Comparison of ENCODE assay signal across 9 cellular contexts in the genomic region with DNA sequence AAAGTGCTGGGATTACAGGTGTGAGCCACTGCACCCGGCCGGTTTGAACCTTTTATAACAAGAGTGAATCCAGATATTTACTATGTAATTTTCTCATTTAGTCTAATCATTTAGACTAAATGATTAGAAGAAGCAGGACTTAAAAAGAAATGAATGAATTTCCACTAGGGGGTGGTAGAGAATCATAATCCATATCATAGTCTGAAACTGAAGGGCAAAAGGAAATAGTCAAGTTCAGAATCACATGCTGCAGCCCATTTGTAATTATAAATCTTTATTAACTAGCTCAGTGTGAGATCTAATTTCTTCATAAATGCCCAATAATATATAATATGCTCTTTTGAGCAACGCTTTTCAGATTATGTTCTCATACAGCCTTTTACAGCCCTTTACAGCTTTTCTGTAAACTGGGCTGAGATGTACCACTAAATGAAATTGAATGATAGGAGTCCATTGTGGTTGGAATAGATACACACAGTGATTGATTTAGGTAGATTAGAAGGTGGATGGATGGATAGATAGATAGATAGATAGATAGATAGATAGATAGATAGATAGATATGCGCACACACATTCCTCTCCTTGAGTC. TPM values are rescaled to one million over a fixed set of nuclear protein-coding genes. Genes with fewer than 3 reads are reported as not detected.
DNase-seq lines count a peak whose midpoint lies in the region; ATAC-seq and TF ChIP-seq lines count a peak whose summit lies in the region.
"Had no signal": no experiment of that assay in that cellular context is flagged by ENCODE, and none has a peak within 500 bp of the region (broad histone marks: within the 10 kb centered on the region; RNA-seq: fewer than 3 reads in every experiment).

No MANE protein-coding gene starts in this region.

- TF ChIP-seq POLR2A in prostate gland (IDR thresholded peaks at IDR 0.05), result no peak

- intact Hi-C loops in cardiac septum (cut with DNase I) (loop anchor here (2.0 to 5.0 kb wide), 3 partner anchors 47 to 101 kb away; partner anchors contain the start of gene BRD2), prostate gland (cut with DNase I) (loop anchor here (5.0 kb wide), 2 partner anchors 47 to 97 kb away; no protein-coding TSS in a partner anchor)

- H3K27me3 ChIP-seq in cardiac muscle cell (peaks cover 4% of the 10 kb centered on the region), prostate gland (replicated peaks; ENCODE audit: insufficient read depth) (no peaks in the 10 kb centered on the region)

- H3K4me3 ChIP-seq in cardiac muscle cell (no peak overlapping the region), foreskin fibroblast (ENCODE audit: low read depth in 1 of 2, low read length in 2 of 2) (no peak overlapping the region), prostate gland (no peak overlapping the region)

- TF ChIP-seq CTCF in cardiac muscle cell (IDR thresholded peaks at IDR 0.05; ENCODE audit: low read depth, low read length), result peak; percentile 49
- TF ChIP-seq CTCF in foreskin fibroblast (IDR thresholded peaks at IDR 0.05; ENCODE audit: low read depth, low read length), result peak; percentile 28
- TF ChIP-seq CTCF in prostate gland (IDR thresholded peaks at IDR 0.05), result peak; percentile 36 to 85 (median 76)

- H3K4me1 Mint-ChIP-seq in T-helper 17 cell, result no peaks in the 10 kb centered on the region

- H3K4me1 ChIP-seq in cardiac muscle cell (ENCODE audit: low read depth), result no peaks in the 10 kb centered on the region
- H3K4me1 ChIP-seq in prostate gland (replicated peaks), result no peaks in the 10 kb centered on the region

- peaks cover under 1% of the 10 kb centered on the region for H3K36me3 Mint-ChIP-seq in T-helper 17 cell (ENCODE audit: low read depth)

- H3K9me3 ChIP-seq in cardiac muscle cell (ENCODE audit: low read depth), result no peaks in the 10 kb centered on the region
- no peaks in the 10 kb centered on the region for H3K9me3 ChIP-seq in T-helper 17 cell (ENCODE audit: control insufficient read depth, low read length, poor library complexity, severe bottlenecking)
- no peaks in the 10 kb centered on the region for H3K9me3 ChIP-seq in prostate gland

- H3K36me3 ChIP-seq in cardiac muscle cell, result no peaks in the 10 kb centered on the region
- H3K36me3 ChIP-seq in prostate gland, result no peaks in the 10 kb centered on the region

- H3K27ac ChIP-seq in cardiac muscle cell, result no peak overlapping the region
- no peak overlapping the region for H3K27ac ChIP-seq in prostate gland

- DNase-seq in cardiac muscle cell (ENCODE audit: low read depth in 1 of 2, low spot score in 1 of 2), result peak; percentile 81 to 84
- DNase-seq in cardiac septum (ENCODE audit: low spot score), result no peak
- DNase-seq in NCI-H1694 treated with DMSO at 0.1 percent for 48 hours (lab: John Stamatoyannopoulos, UW), result peak; percentile 68
- DNase-seq in T-helper 17 cell, result no peak
- peak; percentile 45 to 84 for DNase-seq in foreskin fibroblast
- no peak for DNase-seq in prostate gland (ENCODE audit: low spot score)
- DNase-seq in effector CD8-positive, alpha-beta T cell (lab: John Stamatoyannopoulos, UW), result no peak
- DNase-seq in stimulated activated CD4-positive, alpha-beta T cell treated with anti-CD3 and anti-CD28 coated beads, Interleukin-1b, Interleukin-23, amount 100 ng/mL, for 48 hours, result no peak
- DNase-seq: activated naive CD8-positive, alpha-beta T cell treated with anti-CD3 and anti-CD28 coated beads, Interleukin-2, amount 10 ng/mL, durations not matched to agents 7 days and 5 days had no signal

- H3K27me3 Mint-ChIP-seq in T-helper 17 cell, result no peaks in the 10 kb centered on the region

- ATAC-seq in T-helper 17 cell, result peak; percentile 60

- H3K27ac Mint-ChIP-seq in T-helper 17 cell, result no peak overlapping the region
- H3K27ac Mint-ChIP-seq: activated naive CD8-positive, alpha-beta T cell treated with anti-CD3 and anti-CD28 coated beads, Interleukin-2, amount 10 ng/mL, durations not matched to agents 7 days and 5 days had no signal

- no peak overlapping the region for H3K4me3 Mint-ChIP-seq in T-helper 17 cell
- H3K4me3 Mint-ChIP-seq: activated naive CD8-positive, alpha-beta T cell treated with anti-CD3 and anti-CD28 coated beads, Interleukin-2, amount 10 ng/mL, durations not matched to agents 7 days and 5 days had no signal

- 39% methylated on average over 4 of the region's 4 CpGs for WGBS in prostate gland

RNA-seq across cellular contexts. Expression of gene PSMB9, which starts 31.8 kb away (rescaled TPM):
- total RNA-seq in cardiac muscle cell (2.0 and 4.5 TPM in 2 replicates), cardiac septum (14.2 TPM), T-helper 17 cell (100 to 1,000 TPM in 1 of 2 donors, 10 to 100 TPM in 1; 70.5 to 121 TPM), prostate gland (10 to 100 TPM; 22.4 to 27.7 TPM)
- 5.9 and 11.0 TPM in 2 replicates for polyA plus RNA-seq in cardiac muscle cell

RNA-seq across cellular contexts. Expression of gene TAP1, which starts 32.3 kb away (rescaled TPM):
- total RNA-seq in cardiac muscle cell, result 6.8 and 11.6 TPM in 2 replicates
- polyA plus RNA-seq in cardiac muscle cell, result 11.2 and 12.6 TPM in 2 replicates
- total RNA-seq in cardiac septum, result 18.1 TPM
- total RNA-seq in T-helper 17 cell, result 100 to 1,000 TPM; 119 to 125 TPM
- total RNA-seq in prostate gland, result 10 to 100 TPM; 30.6 to 47.4 TPM

RNA-seq across cellular contexts. Expression of gene PSMB8, which starts 41.9 kb away (rescaled TPM):
- 0.21 and 0.42 TPM in 2 replicates for total RNA-seq in cardiac muscle cell
- 0.57 and 0.66 TPM in 2 replicates for polyA plus RNA-seq in cardiac muscle cell
- 11.7 TPM for total RNA-seq in cardiac septum
- total RNA-seq in T-helper 17 cell, result 100 to 1,000 TPM; 131 to 139 TPM
- 10 to 100 TPM; 30.7 to 47.3 TPM for total RNA-seq in prostate gland

RNA-seq across cellular contexts. Expression of gene TAP2, which starts 47.3 kb away (rescaled TPM):
- total RNA-seq in cardiac muscle cell, result 2.6 and 5.1 TPM in 2 replicates
- 2.1 and 2.5 TPM in 2 replicates for polyA plus RNA-seq in cardiac muscle cell
- total RNA-seq in cardiac septum, result 12.7 TPM
- 100 to 1,000 TPM in 1 of 2 donors, 10 to 100 TPM in 1; 92.6 to 103 TPM for total RNA-seq in T-helper 17 cell
- 10 to 100 TPM in 1 of 2 donors, 1 to 10 TPM in 1; 7.1 to 15.8 TPM for total RNA-seq in prostate gland

RNA-seq across cellular contexts. Expression of gene HLA-DMB, which starts 55.0 kb away (rescaled TPM):
- total RNA-seq in cardiac muscle cell, result not detected in 2 replicates
- polyA plus RNA-seq in cardiac muscle cell, result not detected in 2 replicates
- 7.9 TPM for total RNA-seq in cardiac septum
- total RNA-seq in T-helper 17 cell, result 10 to 100 TPM; 11.1 to 23.3 TPM
- total RNA-seq in prostate gland, result 10 to 100 TPM in 1 of 2 donors, 1 to 10 TPM in 1; 7.3 to 15.2 TPM

Comparison
In these comparisons a context has a peak if more than half of its experiments do, and no peak if none do; other contexts are left out.
1. DNase-seq: peak in cardiac muscle cell (2 of 2), NCI-H1694 treated with DMSO at 0.1 percent for 48 hours (single experiment) and foreskin fibroblast (2 of 2); none in cardiac septum (single experiment), T-helper 17 cell (0 of 3), prostate gland (single experiment), effector CD8-positive, alpha-beta T cell (single experiment) and stimulated activated CD4-positive, alpha-beta T cell treated with anti-CD3 and anti-CD28 coated beads, Interleukin-1b, Interleukin-23, amount 100 ng/mL, for 48 hours (single experiment).
2. Peak in every context shown above with its lines, with median percentiles within 50 percentile points of each other: CTCF ChIP-seq.